1 cellular context compared by ENCODE assay signal in the genomic region with DNA sequence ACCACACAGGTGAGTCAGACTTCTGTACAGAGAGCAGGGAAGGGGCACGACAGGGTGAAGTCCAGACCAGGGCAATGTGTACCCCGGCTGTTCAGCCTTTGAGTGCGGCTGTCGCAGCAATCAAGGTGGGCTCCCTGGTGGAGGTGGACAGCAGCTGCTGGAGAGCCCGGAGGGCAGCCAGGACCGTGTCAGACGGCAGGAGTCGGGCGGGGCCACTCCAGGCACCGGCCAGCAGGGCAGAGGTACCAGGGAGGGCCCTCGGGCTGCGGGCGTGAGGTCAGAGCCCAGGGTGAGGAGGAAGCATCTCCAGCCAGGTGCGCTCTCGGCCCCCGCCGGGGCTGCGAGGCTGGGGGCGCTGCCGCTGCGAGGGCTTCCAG.
TF ChIP-seq lines count a peak whose summit lies in the region.

No MANE protein-coding gene starts in this region.

TF ChIP-seq in HepG2, 621 proteins besides CTCF, POLR2A, EP300 and RAD21 (continued from another document and continues in another):
- TF ChIP-seq, protein P1, sequence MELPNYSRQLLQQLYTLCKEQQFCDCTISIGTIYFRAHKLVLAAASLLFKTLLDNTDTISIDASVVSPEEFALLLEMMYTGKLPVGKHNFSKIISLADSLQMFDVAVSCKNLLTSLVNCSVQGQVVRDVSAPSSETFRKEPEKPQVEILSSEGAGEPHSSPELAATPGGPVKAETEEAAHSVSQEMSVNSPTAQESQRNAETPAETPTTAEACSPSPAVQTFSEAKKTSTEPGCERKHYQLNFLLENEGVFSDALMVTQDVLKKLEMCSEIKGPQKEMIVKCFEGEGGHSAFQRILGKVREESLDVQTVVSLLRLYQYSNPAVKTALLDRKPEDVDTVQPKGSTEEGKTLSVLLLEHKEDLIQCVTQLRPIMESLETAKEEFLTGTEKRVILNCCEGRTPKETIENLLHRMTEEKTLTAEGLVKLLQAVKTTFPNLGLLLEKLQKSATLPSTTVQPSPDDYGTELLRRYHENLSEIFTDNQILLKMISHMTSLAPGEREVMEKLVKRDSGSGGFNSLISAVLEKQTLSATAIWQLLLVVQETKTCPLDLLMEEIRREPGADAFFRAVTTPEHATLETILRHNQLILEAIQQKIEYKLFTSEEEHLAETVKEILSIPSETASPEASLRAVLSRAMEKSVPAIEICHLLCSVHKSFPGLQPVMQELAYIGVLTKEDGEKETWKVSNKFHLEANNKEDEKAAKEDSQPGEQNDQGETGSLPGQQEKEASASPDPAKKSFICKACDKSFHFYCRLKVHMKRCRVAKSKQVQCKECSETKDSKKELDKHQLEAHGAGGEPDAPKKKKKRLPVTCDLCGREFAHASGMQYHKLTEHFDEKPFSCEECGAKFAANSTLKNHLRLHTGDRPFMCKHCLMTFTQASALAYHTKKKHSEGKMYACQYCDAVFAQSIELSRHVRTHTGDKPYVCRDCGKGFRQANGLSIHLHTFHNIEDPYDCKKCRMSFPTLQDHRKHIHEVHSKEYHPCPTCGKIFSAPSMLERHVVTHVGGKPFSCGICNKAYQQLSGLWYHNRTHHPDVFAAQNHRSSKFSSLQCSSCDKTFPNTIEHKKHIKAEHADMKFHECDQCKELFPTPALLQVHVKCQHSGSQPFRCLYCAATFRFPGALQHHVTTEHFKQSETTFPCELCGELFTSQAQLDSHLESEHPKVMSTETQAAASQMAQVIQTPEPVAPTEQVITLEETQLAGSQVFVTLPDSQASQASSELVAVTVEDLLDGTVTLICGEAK (IDR thresholded peaks at IDR 0.05), result no peak
- TF ChIP-seq, protein P1 (CRISPR knock-in tag; IDR thresholded peaks at IDR 0.05), result peak; percentile 68; the same call in 1 of the 2 replicates
- TF ChIP-seq, protein P2, sequence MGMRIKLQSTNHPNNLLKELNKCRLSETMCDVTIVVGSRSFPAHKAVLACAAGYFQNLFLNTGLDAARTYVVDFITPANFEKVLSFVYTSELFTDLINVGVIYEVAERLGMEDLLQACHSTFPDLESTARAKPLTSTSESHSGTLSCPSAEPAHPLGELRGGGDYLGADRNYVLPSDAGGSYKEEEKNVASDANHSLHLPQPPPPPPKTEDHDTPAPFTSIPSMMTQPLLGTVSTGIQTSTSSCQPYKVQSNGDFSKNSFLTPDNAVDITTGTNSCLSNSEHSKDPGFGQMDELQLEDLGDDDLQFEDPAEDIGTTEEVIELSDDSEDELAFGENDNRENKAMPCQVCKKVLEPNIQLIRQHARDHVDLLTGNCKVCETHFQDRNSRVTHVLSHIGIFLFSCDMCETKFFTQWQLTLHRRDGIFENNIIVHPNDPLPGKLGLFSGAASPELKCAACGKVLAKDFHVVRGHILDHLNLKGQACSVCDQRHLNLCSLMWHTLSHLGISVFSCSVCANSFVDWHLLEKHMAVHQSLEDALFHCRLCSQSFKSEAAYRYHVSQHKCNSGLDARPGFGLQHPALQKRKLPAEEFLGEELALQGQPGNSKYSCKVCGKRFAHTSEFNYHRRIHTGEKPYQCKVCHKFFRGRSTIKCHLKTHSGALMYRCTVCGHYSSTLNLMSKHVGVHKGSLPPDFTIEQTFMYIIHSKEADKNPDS (CRISPR knock-in tag; IDR thresholded peaks at IDR 0.05), result 0 out of 2 replicates have a peak, but pooled peaks have one; percentile 67
- TF ChIP-seq AGO2 (optimal IDR thresholded peaks at IDR 0.05; ENCODE audit: low read depth, low read length), result peak; percentile 92
- no peak for TF ChIP-seq FOXK2 (IDR thresholded peaks at IDR 0.05)
- TF ChIP-seq NAIF1 (CRISPR knock-in tag; IDR thresholded peaks at IDR 0.05; ENCODE audit: borderline replicate concordance), result peak; percentile 46; the same call in 1 of the 2 replicates
- TF ChIP-seq, protein P3, sequence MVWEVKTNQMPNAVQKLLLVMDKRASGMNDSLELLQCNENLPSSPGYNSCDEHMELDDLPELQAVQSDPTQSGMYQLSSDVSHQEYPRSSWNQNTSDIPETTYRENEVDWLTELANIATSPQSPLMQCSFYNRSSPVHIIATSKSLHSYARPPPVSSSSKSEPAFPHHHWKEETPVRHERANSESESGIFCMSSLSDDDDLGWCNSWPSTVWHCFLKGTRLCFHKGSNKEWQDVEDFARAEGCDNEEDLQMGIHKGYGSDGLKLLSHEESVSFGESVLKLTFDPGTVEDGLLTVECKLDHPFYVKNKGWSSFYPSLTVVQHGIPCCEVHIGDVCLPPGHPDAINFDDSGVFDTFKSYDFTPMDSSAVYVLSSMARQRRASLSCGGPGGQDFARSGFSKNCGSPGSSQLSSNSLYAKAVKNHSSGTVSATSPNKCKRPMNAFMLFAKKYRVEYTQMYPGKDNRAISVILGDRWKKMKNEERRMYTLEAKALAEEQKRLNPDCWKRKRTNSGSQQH (CRISPR knock-in tag; IDR thresholded peaks at IDR 0.05; ENCODE audit: low read depth), result no peak
- no peak for TF ChIP-seq DR1 (CRISPR knock-in tag; IDR thresholded peaks at IDR 0.05)
- TF ChIP-seq, protein P4, sequence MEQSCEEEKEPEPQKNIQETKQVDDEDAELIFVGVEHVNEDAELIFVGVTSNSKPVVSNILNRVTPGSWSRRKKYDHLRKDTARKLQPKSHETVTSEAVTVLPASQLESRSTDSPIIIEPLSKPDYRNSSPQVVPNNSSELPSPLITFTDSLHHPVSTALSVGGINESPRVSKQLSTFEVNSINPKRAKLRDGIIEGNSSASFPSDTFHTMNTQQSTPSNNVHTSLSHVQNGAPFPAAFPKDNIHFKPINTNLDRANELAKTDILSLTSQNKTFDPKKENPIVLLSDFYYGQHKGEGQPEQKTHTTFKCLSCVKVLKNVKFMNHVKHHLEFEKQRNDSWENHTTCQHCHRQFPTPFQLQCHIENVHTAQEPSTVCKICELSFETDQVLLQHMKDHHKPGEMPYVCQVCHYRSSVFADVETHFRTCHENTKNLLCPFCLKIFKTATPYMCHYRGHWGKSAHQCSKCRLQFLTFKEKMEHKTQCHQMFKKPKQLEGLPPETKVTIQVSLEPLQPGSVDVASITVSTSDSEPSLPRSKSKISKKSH (CRISPR knock-in tag; IDR thresholded peaks at IDR 0.05; ENCODE audit: borderline replicate concordance), result 0 out of 2 replicates have a peak, but pooled peaks have one; percentile 30
- no peak for TF ChIP-seq HHEX (CRISPR knock-in tag; IDR thresholded peaks at IDR 0.05)
- TF ChIP-seq HNRNPK (IDR thresholded peaks at IDR 0.05; ENCODE audit: low read depth, low read length, poor library complexity, severe bottlenecking), result no peak
- peak; percentile 60; the same call in 1 of the 2 replicates for TF ChIP-seq ZNF501 (CRISPR knock-in tag; IDR thresholded peaks at IDR 0.05)
- no peak for TF ChIP-seq AHR (CRISPR knock-in tag; IDR thresholded peaks at IDR 0.05)
- TF ChIP-seq ZC3H13 (CRISPR knock-in tag; IDR thresholded peaks at IDR 0.05), result peak; percentile 78
- peak; percentile 15; the same call in 1 of the 2 replicates for TF ChIP-seq HOXA5 (CRISPR knock-in tag; IDR thresholded peaks at IDR 0.05)
- TF ChIP-seq, protein P5, sequence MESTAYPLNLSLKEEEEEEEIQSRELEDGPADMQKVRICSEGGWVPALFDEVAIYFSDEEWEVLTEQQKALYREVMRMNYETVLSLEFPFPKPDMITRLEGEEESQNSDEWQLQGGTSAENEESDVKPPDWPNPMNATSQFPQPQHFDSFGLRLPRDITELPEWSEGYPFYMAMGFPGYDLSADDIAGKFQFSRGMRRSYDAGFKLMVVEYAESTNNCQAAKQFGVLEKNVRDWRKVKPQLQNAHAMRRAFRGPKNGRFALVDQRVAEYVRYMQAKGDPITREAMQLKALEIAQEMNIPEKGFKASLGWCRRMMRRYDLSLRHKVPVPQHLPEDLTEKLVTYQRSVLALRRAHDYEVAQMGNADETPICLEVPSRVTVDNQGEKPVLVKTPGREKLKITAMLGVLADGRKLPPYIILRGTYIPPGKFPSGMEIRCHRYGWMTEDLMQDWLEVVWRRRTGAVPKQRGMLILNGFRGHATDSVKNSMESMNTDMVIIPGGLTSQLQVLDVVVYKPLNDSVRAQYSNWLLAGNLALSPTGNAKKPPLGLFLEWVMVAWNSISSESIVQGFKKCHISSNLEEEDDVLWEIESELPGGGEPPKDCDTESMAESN (CRISPR knock-in tag; conservative IDR thresholded peaks at IDR 0.05), result peak; percentile 65
- no peak for TF ChIP-seq SMARCC2 (IDR thresholded peaks at IDR 0.05)
- TF ChIP-seq ZFP36 (IDR thresholded peaks at IDR 0.05; ENCODE audit: borderline replicate concordance, low read depth, low read length, partially characterized antibody), result peak; percentile 100
- no peak for TF ChIP-seq SP140L (CRISPR knock-in tag; IDR thresholded peaks at IDR 0.05; ENCODE audit: borderline replicate concordance)
- TF ChIP-seq HMG20A (CRISPR knock-in tag; IDR thresholded peaks at IDR 0.05; ENCODE audit: borderline replicate concordance), result peak; percentile 6; the same call in 1 of the 2 replicates
- TF ChIP-seq ZMYM3 (CRISPR knock-in tag; IDR thresholded peaks at IDR 0.05), result peak; percentile 96
- peak; percentile 75; the same call in 1 of the 2 replicates for TF ChIP-seq MTF2 (CRISPR knock-in tag; IDR thresholded peaks at IDR 0.05; ENCODE audit: borderline replicate concordance)
- peak; percentile 80; the same call in 1 of the 2 replicates for TF ChIP-seq ZBTB7A (CRISPR knock-in tag; IDR thresholded peaks at IDR 0.05)
- TF ChIP-seq, protein P6, sequence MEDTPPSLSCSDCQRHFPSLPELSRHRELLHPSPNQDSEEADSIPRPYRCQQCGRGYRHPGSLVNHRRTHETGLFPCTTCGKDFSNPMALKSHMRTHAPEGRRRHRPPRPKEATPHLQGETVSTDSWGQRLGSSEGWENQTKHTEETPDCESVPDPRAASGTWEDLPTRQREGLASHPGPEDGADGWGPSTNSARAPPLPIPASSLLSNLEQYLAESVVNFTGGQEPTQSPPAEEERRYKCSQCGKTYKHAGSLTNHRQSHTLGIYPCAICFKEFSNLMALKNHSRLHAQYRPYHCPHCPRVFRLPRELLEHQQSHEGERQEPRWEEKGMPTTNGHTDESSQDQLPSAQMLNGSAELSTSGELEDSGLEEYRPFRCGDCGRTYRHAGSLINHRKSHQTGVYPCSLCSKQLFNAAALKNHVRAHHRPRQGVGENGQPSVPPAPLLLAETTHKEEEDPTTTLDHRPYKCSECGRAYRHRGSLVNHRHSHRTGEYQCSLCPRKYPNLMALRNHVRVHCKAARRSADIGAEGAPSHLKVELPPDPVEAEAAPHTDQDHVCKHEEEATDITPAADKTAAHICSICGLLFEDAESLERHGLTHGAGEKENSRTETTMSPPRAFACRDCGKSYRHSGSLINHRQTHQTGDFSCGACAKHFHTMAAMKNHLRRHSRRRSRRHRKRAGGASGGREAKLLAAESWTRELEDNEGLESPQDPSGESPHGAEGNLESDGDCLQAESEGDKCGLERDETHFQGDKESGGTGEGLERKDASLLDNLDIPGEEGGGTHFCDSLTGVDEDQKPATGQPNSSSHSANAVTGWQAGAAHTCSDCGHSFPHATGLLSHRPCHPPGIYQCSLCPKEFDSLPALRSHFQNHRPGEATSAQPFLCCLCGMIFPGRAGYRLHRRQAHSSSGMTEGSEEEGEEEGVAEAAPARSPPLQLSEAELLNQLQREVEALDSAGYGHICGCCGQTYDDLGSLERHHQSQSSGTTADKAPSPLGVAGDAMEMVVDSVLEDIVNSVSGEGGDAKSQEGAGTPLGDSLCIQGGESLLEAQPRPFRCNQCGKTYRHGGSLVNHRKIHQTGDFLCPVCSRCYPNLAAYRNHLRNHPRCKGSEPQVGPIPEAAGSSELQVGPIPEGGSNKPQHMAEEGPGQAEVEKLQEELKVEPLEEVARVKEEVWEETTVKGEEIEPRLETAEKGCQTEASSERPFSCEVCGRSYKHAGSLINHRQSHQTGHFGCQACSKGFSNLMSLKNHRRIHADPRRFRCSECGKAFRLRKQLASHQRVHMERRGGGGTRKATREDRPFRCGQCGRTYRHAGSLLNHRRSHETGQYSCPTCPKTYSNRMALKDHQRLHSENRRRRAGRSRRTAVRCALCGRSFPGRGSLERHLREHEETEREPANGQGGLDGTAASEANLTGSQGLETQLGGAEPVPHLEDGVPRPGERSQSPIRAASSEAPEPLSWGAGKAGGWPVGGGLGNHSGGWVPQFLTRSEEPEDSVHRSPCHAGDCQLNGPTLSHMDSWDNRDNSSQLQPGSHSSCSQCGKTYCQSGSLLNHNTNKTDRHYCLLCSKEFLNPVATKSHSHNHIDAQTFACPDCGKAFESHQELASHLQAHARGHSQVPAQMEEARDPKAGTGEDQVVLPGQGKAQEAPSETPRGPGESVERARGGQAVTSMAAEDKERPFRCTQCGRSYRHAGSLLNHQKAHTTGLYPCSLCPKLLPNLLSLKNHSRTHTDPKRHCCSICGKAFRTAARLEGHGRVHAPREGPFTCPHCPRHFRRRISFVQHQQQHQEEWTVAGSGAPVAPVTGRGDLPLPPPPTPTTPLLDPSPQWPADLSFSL (CRISPR knock-in tag; IDR thresholded peaks at IDR 0.05), result 0 out of 2 replicates have a peak, but pooled peaks have one; percentile 62
- TF ChIP-seq RBFOX2 (IDR thresholded peaks at IDR 0.05; ENCODE audit: low read depth, low read length), result no peak
- no peak for TF ChIP-seq MYC (CRISPR knock-in tag; IDR thresholded peaks at IDR 0.05; ENCODE audit: borderline replicate concordance)
- TF ChIP-seq XRCC5 (optimal IDR thresholded peaks at IDR 0.05; ENCODE audit: low read length), result peak; percentile 7
- TF ChIP-seq NR2F6 (IDR thresholded peaks at IDR 0.05), result no peak
- 0 out of 2 replicates have a peak, but pooled peaks have one; percentile 8 for TF ChIP-seq NR2F6 (CRISPR knock-in tag; IDR thresholded peaks at IDR 0.05)
- TF ChIP-seq MAFG (CRISPR knock-in tag; IDR thresholded peaks at IDR 0.05), result no peak
- TF ChIP-seq ZNF292 (CRISPR knock-in tag; IDR thresholded peaks at IDR 0.05; ENCODE audit: borderline replicate concordance, low read depth), result no peak
- TF ChIP-seq MAF1 (CRISPR knock-in tag; IDR thresholded peaks at IDR 0.05; ENCODE audit: borderline replicate concordance), result peak; percentile 69; the same call in 1 of the 2 replicates
- peak; percentile 55 for TF ChIP-seq HNF4A (CRISPR knock-in tag; IDR thresholded peaks at IDR 0.05)
- TF ChIP-seq PAF1 (CRISPR knock-in tag; IDR thresholded peaks at IDR 0.05), result no peak
